Comparison of ENCODE assay signal across 18 cellular contexts in genomic region chr3:29484633-29485032, GRCh38.
"Had no signal": no experiment of that assay in that cellular context is flagged by ENCODE, and none has a peak within 500 bp of the region (broad histone marks: within the 10 kb centered on the region; RNA-seq: fewer than 3 reads in every experiment).

No MANE protein-coding gene starts in this region.

- DNase-seq: activated CD4-positive, alpha-beta T cell treated with anti-CD3 and anti-CD28 coated beads for 4 hours; activated CD4-positive, alpha-beta T cell treated with anti-CD3 and anti-CD28 coated beads, Interleukin-2, amount 50 U/mL, for 4 hours; activated naive CD4-positive, alpha-beta T cell; activated T-cell treated with anti-CD3 and anti-CD28 coated beads for 4 hours; activated T-cell treated with anti-CD3 and anti-CD28 coated beads, Interleukin-2, amount 50 U/mL, for 72 hours; esophagus squamous epithelium; foreskin melanocyte; naive B cell; nephron progenitor cell; stimulated activated CD4-positive, alpha-beta T cell treated with anti-CD3 and anti-CD28 coated beads, Interleukin-12 subunit alpha, Interleukin-12 subunit beta, amount 100 ng/mL, for 4 hours; stimulated activated CD4-positive, alpha-beta T cell treated with anti-CD3 and anti-CD28 coated beads, Interleukin-4, amount 100 ng/mL, for 1 hour; stimulated activated naive CD8-positive, alpha-beta T cell treated with anti-CD3 and anti-CD28 coated beads, Interleukin-15, Interleukin-2, amounts not matched to agents 100 U/mL and 50 U/mL, for 24 hours; testis; trophoblast cell had no signal

- ATAC-seq: activated naive CD4-positive, alpha-beta T cell treated with anti-CD3 and anti-CD28 coated beads, Interleukin-2, amount 50 U/mL, for 72 hours; activated T-cell treated with anti-CD3 and anti-CD28 coated beads, Interleukin-2, amount 50 U/mL, for 72 hours; sciatic nerve; stimulated activated naive CD8-positive, alpha-beta T cell treated with anti-CD3 and anti-CD28 coated beads, Interleukin-15, Interleukin-2, amounts not matched to agents 100 U/mL and 50 U/mL, for 24 hours had no signal

- H3K4me3 ChIP-seq: breast epithelium, esophagus squamous epithelium, skin epidermis, testis had no signal
